Comparison of ENCODE assay signal across 20 cellular contexts in genomic region chr1:89736937-89737733, GRCh38.
"Had no signal": no experiment of that assay in that cellular context is flagged by ENCODE, and none has a peak within 500 bp of the region (broad histone marks: within the 10 kb centered on the region; RNA-seq: fewer than 3 reads in every experiment).

No MANE protein-coding gene starts in this region.

- H3K27me3 ChIP-seq: pancreas, spleen, stomach, testis, upper lobe of left lung had no signal

- H3K9me3 ChIP-seq: mucosa of descending colon, pancreas, spleen, stomach, testis, upper lobe of left lung had no signal

- H3K36me3 ChIP-seq: pancreas, spleen, stomach, upper lobe of left lung had no signal

- H3K4me3 Mint-ChIP-seq: activated CD8-positive, alpha-beta T cell treated with anti-CD3 and anti-CD28 coated beads, Interleukin-2, amount 10 ng/mL, durations not matched to agents 7 days and 5 days; brain; naive thymus-derived CD8-positive, alpha-beta T cell; WTC11 had no signal

- ATAC-seq: activated CD8-positive, alpha-beta T cell treated with anti-CD3 and anti-CD28 coated beads, Interleukin-2, amount 10 ng/mL, durations not matched to agents 7 days and 5 days; activated naive CD4-positive, alpha-beta T cell treated with anti-CD3 and anti-CD28 coated beads, Interleukin-2, amount 50 U/mL, for 72 hours; mucosa of descending colon; naive thymus-derived CD8-positive, alpha-beta T cell; pancreas; sciatic nerve; WTC11 had no signal

- H3K36me3 Mint-ChIP-seq: brain, WTC11 had no signal

- H3K9me3 Mint-ChIP-seq: WTC11 had no signal

- H3K27me3 Mint-ChIP-seq: naive thymus-derived CD8-positive, alpha-beta T cell had no signal

- FAIRE-seq: pancreas had no signal

- H3K27ac ChIP-seq: pancreas, spleen, stomach, testis, upper lobe of left lung had no signal

- H3K4me1 Mint-ChIP-seq: brain had no signal

- H3K27ac Mint-ChIP-seq: activated CD8-positive, alpha-beta T cell treated with anti-CD3 and anti-CD28 coated beads, Interleukin-2, amount 10 ng/mL, durations not matched to agents 7 days and 5 days; brain; WTC11 had no signal

- H3K4me3 ChIP-seq: mucosa of descending colon, pancreas, spleen, stomach, testis, upper lobe of left lung had no signal

- DNase-seq: activated CD4-positive, alpha-beta T cell treated with anti-CD3 and anti-CD28 coated beads for 48 hours; activated CD8-positive, alpha-beta memory T cell treated with anti-CD3 and anti-CD28 coated beads, Interleukin-2, amount 50 U/mL, for 4 hours; activated CD8-positive, alpha-beta T cell treated with anti-CD3 and anti-CD28 coated beads, Interleukin-2, amount 10 ng/mL, durations not matched to agents 7 days and 5 days; activated gamma-delta T cell; activated T-cell treated with anti-CD3 and anti-CD28 coated beads, Interleukin-2, amount 50 U/mL, for 48 hours; amniotic stem cell; cortex of kidney; effector CD4-positive, alpha-beta T cell; islet precursor cell; mucosa of descending colon; naive thymus-derived CD8-positive, alpha-beta T cell; pancreas; spleen; stomach; testis; upper lobe of left lung had no signal

- H3K4me1 ChIP-seq: pancreas, testis had no signal
